In genomic region chr15:70401709-70402108, GRCh38 we compare ENCODE assay signal across 26 cellular contexts.
A peak's percentile ranks its signal among the peaks of the same experiment; 100 is the strongest.
DNase-seq lines count a peak whose midpoint lies in the region; ATAC-seq, FAIRE-seq and TF ChIP-seq lines count a peak whose summit lies in the region.
"Had no signal": no experiment of that assay in that cellular context is flagged by ENCODE, and none has a peak within 500 bp of the region (broad histone marks: within the 10 kb centered on the region; RNA-seq: fewer than 3 reads in every experiment).

No MANE protein-coding gene starts in this region.

- H3K4me1 ChIP-seq in psoas muscle, result no peaks in the 10 kb centered on the region
- no peaks in the 10 kb centered on the region for H3K4me1 ChIP-seq in aorta (ENCODE audit: control insufficient read depth in 1 of 2, insufficient read depth in 2 of 2, low read length in 2 of 2)
- H3K4me1 ChIP-seq: Caco-2 had no signal

- H3K36me3 ChIP-seq in bronchial epithelial cell (ENCODE audit: control insufficient read depth, insufficient read depth, low read length) (no peaks in the 10 kb centered on the region), psoas muscle (ENCODE audit: insufficient read depth in 1 of 2, low read depth in 1 of 2) (no peaks in the 10 kb centered on the region), aorta (ENCODE audit: control insufficient read depth in 1 of 2, insufficient read depth in 2 of 2, low read length in 1 of 2) (no peaks in the 10 kb centered on the region)

- no peak for TF ChIP-seq CTCF in bronchial epithelial cell (IDR thresholded peaks at IDR 0.05; ENCODE audit: insufficient read depth, low read length, severe bottlenecking)
- TF ChIP-seq CTCF in psoas muscle (IDR thresholded peaks at IDR 0.05), result no peak
- no peak for TF ChIP-seq CTCF in dorsolateral prefrontal cortex (IDR thresholded peaks at IDR 0.05 in 54 of 56, conservative IDR thresholded peaks at IDR 0.05 in 2 of 56; ENCODE audit: low read depth in 1 of 56, partially characterized antibody in 56 of 56)

- intact Hi-C loops in psoas muscle (cut with DNase I), result no loop called here
- intact Hi-C loops in aorta (cut with DNase I), result no loop called here
- intact Hi-C loops in dorsolateral prefrontal cortex (cut with DNase I), result no loop called here

- no peaks in the 10 kb centered on the region for H3K9me3 Mint-ChIP-seq in stimulated activated memory B cell treated with anti-CD40 and anti-IgM and Interleukin-4, amounts not matched to agents 10 μg/mL and 1 μg/mL and 100 μg/mL, for 72 hours

- no peak overlapping the region for H3K4me3 ChIP-seq in bronchial epithelial cell (ENCODE audit: low read depth, low read length)
- H3K4me3 ChIP-seq in psoas muscle, result no peak overlapping the region
- no peak overlapping the region for H3K4me3 ChIP-seq in aorta (ENCODE audit: low read length in 2 of 2)
- H3K4me3 ChIP-seq in dorsolateral prefrontal cortex, result no peak overlapping the region

- H3K27me3 Mint-ChIP-seq in stimulated activated memory B cell treated with anti-CD40 and anti-IgM and Interleukin-4, amounts not matched to agents 10 μg/mL and 1 μg/mL and 100 μg/mL, for 72 hours, result peaks cover 13% of the 10 kb centered on the region

- H3K4me1 Mint-ChIP-seq in stimulated activated memory B cell treated with anti-CD40 and anti-IgM and Interleukin-4, amounts not matched to agents 10 μg/mL and 1 μg/mL and 100 μg/mL, for 72 hours, result peaks cover 14% of the 10 kb centered on the region

- peaks cover 3% of the 10 kb centered on the region for H3K27me3 ChIP-seq in bronchial epithelial cell (ENCODE audit: control insufficient read depth, insufficient read depth, low read length)
- peaks cover 0 to 15% (median 3%) of the 10 kb centered on the region in 3 donors for H3K27me3 ChIP-seq in psoas muscle (ENCODE audit: insufficient read depth in 3 of 3, low read length in 2 of 3)
- H3K27me3 ChIP-seq in aorta (ENCODE audit: control insufficient read depth in 1 of 2, insufficient read depth in 2 of 2, low read length in 1 of 2), result no peaks in the 10 kb centered on the region
- H3K27me3 ChIP-seq in dorsolateral prefrontal cortex, result peaks cover 0 to 64% (median 2%) of the 10 kb centered on the region in 45 donors

- no peak overlapping the region for H3K27ac Mint-ChIP-seq in stimulated activated memory B cell treated with anti-CD40 and anti-IgM and Interleukin-4, amounts not matched to agents 10 μg/mL and 1 μg/mL and 100 μg/mL, for 72 hours
- H3K27ac Mint-ChIP-seq: B cell; CD4-positive, CD25-positive, alpha-beta regulatory T cell; IgD-negative memory B cell had no signal

- DNase-seq in GM04503 (ENCODE audit: low read depth), result peak; percentile 31
- DNase-seq in bronchial epithelial cell (ENCODE audit: low read depth), result no peak
- no peak for DNase-seq in psoas muscle
- DNase-seq in aorta, result no peak
- no peak for DNase-seq in NCI-H1930 (lab: John Stamatoyannopoulos, UW)
- no peak for DNase-seq in dorsolateral prefrontal cortex
- DNase-seq: ACHN; Caco-2; CD4-positive, CD25-positive, alpha-beta regulatory T cell; DMS153; GDM1; GOT3; Karpas-422; NCI-H1048; NCI-H1436 treated with DMSO at 0.1 percent for 48 hours; NCI-H2081; NCI-H2171 treated with DMSO at 0.1 percent for 48 hours; NCI-H446 treated with DMSO at 0.1 percent for 48 hours; NCI-H69 had no signal

- no peak overlapping the region for H3K27ac ChIP-seq in psoas muscle
- H3K27ac ChIP-seq in aorta (ENCODE audit: low read depth in 1 of 2, low read length in 2 of 2), result no peak overlapping the region
- no peak overlapping the region for H3K27ac ChIP-seq in dorsolateral prefrontal cortex

- H3K4me3 Mint-ChIP-seq in stimulated activated memory B cell treated with anti-CD40 and anti-IgM and Interleukin-4, amounts not matched to agents 10 μg/mL and 1 μg/mL and 100 μg/mL, for 72 hours, result no peak overlapping the region
- H3K4me3 Mint-ChIP-seq: B cell; CD4-positive, CD25-positive, alpha-beta regulatory T cell; IgD-negative memory B cell had no signal

- ATAC-seq in psoas muscle (peak in 3 of 4 donors; percentile 41 to 73 (median 54)), aorta (ENCODE audit: low FRiP score) (peak; percentile 78)
- ATAC-seq in stimulated activated memory B cell treated with anti-CD40 and anti-IgM and Interleukin-4, amounts not matched to agents 10 μg/mL and 1 μg/mL and 100 μg/mL, for 72 hours, result no peak
- ATAC-seq: HCT116, Panc1 had no signal

- 35 to 56% (median 39%) methylated on average over 4 of the region's 4 CpGs for WGBS in psoas muscle, 3 donors
- WGBS in aorta, 2 donors, result 72 to 73% methylated on average over 4 of the region's 4 CpGs

- H3K36me3 Mint-ChIP-seq in stimulated activated memory B cell treated with anti-CD40 and anti-IgM and Interleukin-4, amounts not matched to agents 10 μg/mL and 1 μg/mL and 100 μg/mL, for 72 hours, result no peaks in the 10 kb centered on the region
- H3K36me3 Mint-ChIP-seq: CD4-positive, CD25-positive, alpha-beta regulatory T cell; IgD-negative memory B cell had no signal

- no peaks in the 10 kb centered on the region for H3K9me3 ChIP-seq in psoas muscle
- H3K9me3 ChIP-seq in aorta (ENCODE audit: control insufficient read depth, low read length), result peaks cover 2% of the 10 kb centered on the region
- H3K9me3 ChIP-seq: Caco-2 had no signal

- peak; percentile 55 for FAIRE-seq in bronchial epithelial cell (lab: Jason Lieb, UNC)
- FAIRE-seq: GM12892, GM18507 had no signal
